Comparison of ENCODE assay signal across 1 cellular context in genomic region chr11:121292503-121293275, GRCh38.
TF ChIP-seq lines count a peak whose summit lies in the region.

Gene SC5D, plus strand, starts transcription at chr11:121292771. Its CDS starts 10,605 bp downstream, at chr11:121303376.

TF ChIP-seq in WTC11, 78 proteins besides CTCF, POLR2A, EP300 and RAD21 (continued from another document and continues in another):
- no peak for TF ChIP-seq FOXP4 (CRISPR knock-in tag; IDR thresholded peaks at IDR 0.05)
- TF ChIP-seq GABPB1 (CRISPR knock-in tag; IDR thresholded peaks at IDR 0.05) = no peak; the same call in 1 of the 2 replicates
- no peak for TF ChIP-seq RELA (CRISPR knock-in tag; IDR thresholded peaks at IDR 0.05; ENCODE audit: borderline replicate concordance)
- TF ChIP-seq, protein P1, sequence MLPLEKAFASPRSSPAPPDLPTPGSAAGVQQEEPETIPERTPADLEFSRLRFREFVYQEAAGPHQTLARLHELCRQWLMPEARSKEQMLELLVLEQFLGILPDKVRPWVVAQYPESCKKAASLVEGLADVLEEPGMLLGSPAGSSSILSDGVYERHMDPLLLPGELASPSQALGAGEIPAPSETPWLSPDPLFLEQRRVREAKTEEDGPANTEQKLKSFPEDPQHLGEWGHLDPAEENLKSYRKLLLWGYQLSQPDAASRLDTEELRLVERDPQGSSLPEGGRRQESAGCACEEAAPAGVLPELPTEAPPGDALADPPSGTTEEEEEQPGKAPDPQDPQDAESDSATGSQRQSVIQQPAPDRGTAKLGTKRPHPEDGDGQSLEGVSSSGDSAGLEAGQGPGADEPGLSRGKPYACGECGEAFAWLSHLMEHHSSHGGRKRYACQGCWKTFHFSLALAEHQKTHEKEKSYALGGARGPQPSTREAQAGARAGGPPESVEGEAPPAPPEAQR (CRISPR knock-in tag; IDR thresholded peaks at IDR 0.05) = no peak
- 0 out of 2 replicates have a peak, but pooled peaks have one; percentile 51 for TF ChIP-seq ZBTB21 (CRISPR knock-in tag; IDR thresholded peaks at IDR 0.05; ENCODE audit: borderline replicate concordance)
- TF ChIP-seq, protein P2, sequence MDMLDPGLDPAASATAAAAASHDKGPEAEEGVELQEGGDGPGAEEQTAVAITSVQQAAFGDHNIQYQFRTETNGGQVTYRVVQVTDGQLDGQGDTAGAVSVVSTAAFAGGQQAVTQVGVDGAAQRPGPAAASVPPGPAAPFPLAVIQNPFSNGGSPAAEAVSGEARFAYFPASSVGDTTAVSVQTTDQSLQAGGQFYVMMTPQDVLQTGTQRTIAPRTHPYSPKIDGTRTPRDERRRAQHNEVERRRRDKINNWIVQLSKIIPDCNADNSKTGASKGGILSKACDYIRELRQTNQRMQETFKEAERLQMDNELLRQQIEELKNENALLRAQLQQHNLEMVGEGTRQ (CRISPR knock-in tag; IDR thresholded peaks at IDR 0.05) = peak; percentile 99
- no peak for TF ChIP-seq CREB1 (CRISPR knock-in tag; IDR thresholded peaks at IDR 0.05)
- no peak for TF ChIP-seq SOX15 (CRISPR knock-in tag; IDR thresholded peaks at IDR 0.05)
- no peak for TF ChIP-seq PRRX2 (CRISPR knock-in tag; IDR thresholded peaks at IDR 0.05)
- no peak for TF ChIP-seq ZNF423 (CRISPR knock-in tag; IDR thresholded peaks at IDR 0.05)
- TF ChIP-seq MLX (CRISPR knock-in tag; IDR thresholded peaks at IDR 0.05) = 0 out of 2 replicates have a peak, but pooled peaks have one; percentile 74
- TF ChIP-seq, protein P3, sequence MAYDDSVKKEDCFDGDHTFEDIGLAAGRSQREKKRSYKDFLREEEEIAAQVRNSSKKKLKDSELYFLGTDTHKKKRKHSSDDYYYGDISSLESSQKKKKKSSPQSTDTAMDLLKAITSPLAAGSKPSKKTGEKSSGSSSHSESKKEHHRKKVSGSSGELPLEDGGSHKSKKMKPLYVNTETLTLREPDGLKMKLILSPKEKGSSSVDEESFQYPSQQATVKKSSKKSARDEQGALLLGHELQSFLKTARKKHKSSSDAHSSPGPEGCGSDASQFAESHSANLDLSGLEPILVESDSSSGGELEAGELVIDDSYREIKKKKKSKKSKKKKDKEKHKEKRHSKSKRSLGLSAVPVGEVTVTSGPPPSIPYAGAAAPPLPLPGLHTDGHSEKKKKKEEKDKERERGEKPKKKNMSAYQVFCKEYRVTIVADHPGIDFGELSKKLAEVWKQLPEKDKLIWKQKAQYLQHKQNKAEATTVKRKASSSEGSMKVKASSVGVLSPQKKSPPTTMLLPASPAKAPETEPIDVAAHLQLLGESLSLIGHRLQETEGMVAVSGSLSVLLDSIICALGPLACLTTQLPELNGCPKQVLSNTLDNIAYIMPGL (CRISPR knock-in tag; IDR thresholded peaks at IDR 0.05) = peak; percentile 86
- TF ChIP-seq ESRRA (CRISPR knock-in tag; IDR thresholded peaks at IDR 0.05; ENCODE audit: borderline replicate concordance) = no peak
- no peak for TF ChIP-seq ZNF416 (CRISPR knock-in tag; IDR thresholded peaks at IDR 0.05)
- 0 out of 2 replicates have a peak, but pooled peaks have one; percentile 41 for TF ChIP-seq NR3C1 (CRISPR knock-in tag; conservative IDR thresholded peaks at IDR 0.05; ENCODE audit: low read depth)
- peak; percentile 87; the same call in 1 of the 2 replicates for TF ChIP-seq FOXP1 (CRISPR knock-in tag; IDR thresholded peaks at IDR 0.05; ENCODE audit: borderline replicate concordance)
- TF ChIP-seq ELF4 (CRISPR knock-in tag; IDR thresholded peaks at IDR 0.05; ENCODE audit: low read depth) = no peak
- no peak for TF ChIP-seq GTF2I (CRISPR knock-in tag; conservative IDR thresholded peaks at IDR 0.05)
- TF ChIP-seq ZBTB43 (CRISPR knock-in tag; IDR thresholded peaks at IDR 0.05) = 0 out of 2 replicates have a peak, but pooled peaks have one; percentile 50
- TF ChIP-seq FOXK1 (CRISPR knock-in tag; IDR thresholded peaks at IDR 0.05) = peak; percentile 82
- TF ChIP-seq, protein P4, sequence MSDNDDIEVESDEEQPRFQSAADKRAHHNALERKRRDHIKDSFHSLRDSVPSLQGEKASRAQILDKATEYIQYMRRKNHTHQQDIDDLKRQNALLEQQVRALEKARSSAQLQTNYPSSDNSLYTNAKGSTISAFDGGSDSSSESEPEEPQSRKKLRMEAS (CRISPR knock-in tag; IDR thresholded peaks at IDR 0.05) = peak; percentile 90
- peak; percentile 78 for TF ChIP-seq NFE2L1 (CRISPR knock-in tag; IDR thresholded peaks at IDR 0.05)
- no peak for TF ChIP-seq E2F5 (CRISPR knock-in tag; IDR thresholded peaks at IDR 0.05)
- TF ChIP-seq NR2C2 (CRISPR knock-in tag; IDR thresholded peaks at IDR 0.05) = no peak
- no peak for TF ChIP-seq PREB (CRISPR knock-in tag; IDR thresholded peaks at IDR 0.05; ENCODE audit: borderline replicate concordance)
- no peak for TF ChIP-seq ZNF263 (CRISPR knock-in tag; IDR thresholded peaks at IDR 0.05; ENCODE audit: low read depth)
- TF ChIP-seq PRDM15 (CRISPR knock-in tag; IDR thresholded peaks at IDR 0.05) = 0 out of 2 replicates have a peak, but pooled peaks have one; percentile 10
- peak; percentile 14; the same call in 1 of the 2 replicates for TF ChIP-seq OVOL2 (CRISPR knock-in tag; IDR thresholded peaks at IDR 0.05; ENCODE audit: borderline replicate concordance)
- TF ChIP-seq, protein P5, sequence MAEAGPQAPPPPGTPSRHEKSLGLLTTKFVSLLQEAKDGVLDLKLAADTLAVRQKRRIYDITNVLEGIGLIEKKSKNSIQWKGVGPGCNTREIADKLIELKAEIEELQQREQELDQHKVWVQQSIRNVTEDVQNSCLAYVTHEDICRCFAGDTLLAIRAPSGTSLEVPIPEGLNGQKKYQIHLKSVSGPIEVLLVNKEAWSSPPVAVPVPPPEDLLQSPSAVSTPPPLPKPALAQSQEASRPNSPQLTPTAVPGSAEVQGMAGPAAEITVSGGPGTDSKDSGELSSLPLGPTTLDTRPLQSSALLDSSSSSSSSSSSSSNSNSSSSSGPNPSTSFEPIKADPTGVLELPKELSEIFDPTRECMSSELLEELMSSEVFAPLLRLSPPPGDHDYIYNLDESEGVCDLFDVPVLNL (CRISPR knock-in tag; IDR thresholded peaks at IDR 0.05; ENCODE audit: borderline replicate concordance, low read depth) = no peak
- no peak for TF ChIP-seq ZNF138 (CRISPR knock-in tag; conservative IDR thresholded peaks at IDR 0.05)
- no peak for TF ChIP-seq JAZF1 (CRISPR knock-in tag; IDR thresholded peaks at IDR 0.05)
- TF ChIP-seq IRF2 (CRISPR knock-in tag; IDR thresholded peaks at IDR 0.05; ENCODE audit: borderline replicate concordance, low read depth) = no peak
- peak; percentile 89 for TF ChIP-seq ARID4B (CRISPR knock-in tag; IDR thresholded peaks at IDR 0.05; ENCODE audit: borderline replicate concordance)
- no peak for TF ChIP-seq E2F1 (CRISPR knock-in tag; IDR thresholded peaks at IDR 0.05)
